In the genomic region with DNA sequence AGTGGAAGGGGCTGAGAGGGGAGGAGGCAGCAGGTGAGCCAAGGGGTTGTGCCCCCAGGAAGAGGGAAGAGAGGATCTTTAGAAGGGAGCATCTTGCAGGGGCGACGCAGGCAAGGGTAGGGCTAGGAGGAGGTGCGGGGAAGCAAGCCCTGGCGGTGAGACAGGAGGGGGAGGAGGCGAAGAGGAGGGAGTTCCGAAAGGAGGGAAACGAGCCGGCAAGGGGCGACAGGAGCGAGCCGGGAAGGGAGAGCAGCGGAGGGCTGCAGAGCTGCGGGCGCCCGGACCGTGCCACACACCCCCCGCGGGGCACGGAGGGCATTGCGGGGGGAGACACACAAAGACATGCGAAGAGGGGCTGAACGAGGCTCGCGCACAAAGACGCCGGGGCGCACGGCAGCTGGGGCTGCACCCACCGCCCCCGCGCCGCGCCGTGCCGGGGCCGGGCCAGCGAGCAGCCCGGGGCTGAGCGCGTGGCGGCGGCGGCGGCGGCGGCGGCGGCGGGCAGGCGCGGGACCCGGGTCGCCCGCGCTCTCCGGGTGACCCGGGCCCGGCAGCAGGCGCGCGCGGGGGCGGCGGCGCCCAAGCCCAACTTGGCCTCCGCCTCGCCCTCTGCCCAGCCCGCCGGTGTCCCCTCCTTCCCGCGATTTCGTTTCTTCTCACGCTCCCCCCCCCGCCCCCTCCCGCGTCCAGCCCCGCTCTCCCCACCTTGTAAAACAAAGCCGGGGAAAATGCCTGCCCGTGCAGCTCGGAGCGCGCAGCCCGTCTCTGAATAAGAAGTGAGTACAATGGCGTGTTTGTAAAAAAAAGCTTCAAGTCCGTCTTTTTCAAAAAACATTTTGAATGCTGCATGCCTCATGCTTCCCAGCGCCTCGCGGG, we compare ENCODE assay signal across 9 cellular contexts. TPM values are rescaled to one million over a fixed set of nuclear protein-coding genes. Genes with fewer than 3 reads are reported as not detected.
DNase-seq lines count a peak whose midpoint lies in the region; ATAC-seq and TF ChIP-seq lines count a peak whose summit lies in the region.
"Had no signal": no experiment of that assay in that cellular context is flagged by ENCODE, and none has a peak within 500 bp of the region (broad histone marks: within the 10 kb centered on the region; RNA-seq: fewer than 3 reads in every experiment).

A gene with protein sequence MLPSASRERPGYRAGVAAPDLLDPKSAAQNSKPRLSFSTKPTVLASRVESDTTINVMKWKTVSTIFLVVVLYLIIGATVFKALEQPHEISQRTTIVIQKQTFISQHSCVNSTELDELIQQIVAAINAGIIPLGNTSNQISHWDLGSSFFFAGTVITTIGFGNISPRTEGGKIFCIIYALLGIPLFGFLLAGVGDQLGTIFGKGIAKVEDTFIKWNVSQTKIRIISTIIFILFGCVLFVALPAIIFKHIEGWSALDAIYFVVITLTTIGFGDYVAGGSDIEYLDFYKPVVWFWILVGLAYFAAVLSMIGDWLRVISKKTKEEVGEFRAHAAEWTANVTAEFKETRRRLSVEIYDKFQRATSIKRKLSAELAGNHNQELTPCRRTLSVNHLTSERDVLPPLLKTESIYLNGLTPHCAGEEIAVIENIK (plus strand): TSS at position 206 of the 876 bp plus-strand sequence. CDS start 649 bp downstream, at position 855.

- peaks cover 3 to 6% of the 10 kb centered on the region in 2 experiments; a peak in 1 of 4 replicates for H3K79me1 ChIP-seq in IMR-90 (ENCODE audit: low read depth in 1 of 2, low read length in 2 of 2)

- H3K9me3 ChIP-seq in CD8-positive, alpha-beta T cell (ENCODE audit: low read length), result no peaks in the 10 kb centered on the region
- no peaks in the 10 kb centered on the region for H3K9me3 ChIP-seq in IMR-90 (ENCODE audit: control insufficient read depth, insufficient read depth, low read length)
- no peaks in the 10 kb centered on the region for H3K9me3 ChIP-seq in colonic mucosa

- peak within 1 kb of the TSS; percentile 93 for H2AFZ ChIP-seq in IMR-90 (replicated peaks; ENCODE audit: low read length, poor library complexity)

- H4K5ac ChIP-seq in IMR-90 (ENCODE audit: low read depth, low read length), result peak within 1 kb of the TSS; percentile 44

- peak within 1 kb of the TSS; percentile 59 for H2BK120ac ChIP-seq in IMR-90 (ENCODE audit: low read depth, low read length)

- dilution Hi-C loops in IMR-90 (cut with HindIII; ENCODE audit: low sequenced_read_pairs, unreplicated experiment), result no loop called here

- BruUV-seq in IMR-90 (replicated peaks; lab: Mats Ljungman, UMichigan), result no TSS peak

- H2AK5ac ChIP-seq in IMR-90 (ENCODE audit: low read depth, low read length), result peak within 1 kb of the TSS; percentile 29

- H3K18ac ChIP-seq in IMR-90 (ENCODE audit: low read depth, low read length), result peak within 1 kb of the TSS; percentile 49; the same call in 1 of the 2 replicates

- peak within 1 kb of the TSS; percentile 61 for H2BK15ac ChIP-seq in IMR-90 (ENCODE audit: low read depth, low read length)

- no peaks in the 10 kb centered on the region for H3K9me3 Mint-ChIP-seq in CD8-positive, alpha-beta T cell
- no peaks in the 10 kb centered on the region for H3K9me3 Mint-ChIP-seq in nephron
- H3K9me3 Mint-ChIP-seq: dendritic cell treated with granulocyte-macrophage colony-stimulating factor and Interleukin-4, amounts not matched to agents 40 ng/mL and 50 ng/mL, for 4 days had no signal

- H2BK5ac ChIP-seq in IMR-90 (ENCODE audit: low read depth, low read length, poor library complexity, severe bottlenecking), result peak within 1 kb of the TSS; percentile 4

- peak within 1 kb of the TSS; percentile 98 for H3K4me2 ChIP-seq in IMR-90 (ENCODE audit: low read depth, low read length)

- H2AK9ac ChIP-seq in IMR-90 (replicated peaks; ENCODE audit: low read depth, low read length, poor library complexity), result peak within 1 kb of the TSS; percentile 76

- DNase-seq in CD8-positive, alpha-beta T cell, result no peak
- DNase-seq in IMR-90 (peak; percentile 52), colonic mucosa (no peak), GM19240 (ENCODE audit: insufficient read length, low spot score) (no peak), NCI-H128 (lab: John Stamatoyannopoulos, UW; ENCODE audit: unreplicated experiment) (no peak)
- no peak for DNase-seq in stimulated activated CD4-positive, alpha-beta T cell treated with anti-CD3 and anti-CD28 coated beads, Interleukin-2, amount 100 ng/mL, for 48 hours
- DNase-seq in activated CD4-positive, CD25-positive, alpha-beta regulatory T cell treated with anti-CD3 and anti-CD28 coated beads, Interleukin-2, amount 50 U/mL, for 72 hours, result no peak

- TF ChIP-seq RAD21 in IMR-90 (IDR thresholded peaks at IDR 0.05; ENCODE audit: low read length), result no peak

- H4K91ac ChIP-seq in IMR-90 (ENCODE audit: insufficient read depth, low read depth, low read length), result peak within 1 kb of the TSS; percentile 44

- peak within 1 kb of the TSS; percentile 33 for H3K4me3 Mint-ChIP-seq in CD8-positive, alpha-beta T cell
- peak within 1 kb of the TSS; percentile 86 to 91 (median 88) for H3K4me3 Mint-ChIP-seq in nephron
- H3K4me3 Mint-ChIP-seq: dendritic cell treated with granulocyte-macrophage colony-stimulating factor and Interleukin-4, amounts not matched to agents 40 ng/mL and 50 ng/mL, for 4 days had no signal

- no peak within 1 kb of the TSS for H3K27ac ChIP-seq in CD8-positive, alpha-beta T cell (ENCODE audit: low read depth, low read length)
- H3K27ac ChIP-seq in IMR-90 (ENCODE audit: insufficient read depth, low read length) (peak within 1 kb of the TSS; percentile 39; the same call in 1 of the 2 replicates), colonic mucosa (no peak within 1 kb of the TSS)

- no peaks in the 10 kb centered on the region for H3K36me3 ChIP-seq in CD8-positive, alpha-beta T cell (ENCODE audit: insufficient read depth, low read length)
- H3K36me3 ChIP-seq in IMR-90 (ENCODE audit: control insufficient read depth, insufficient read depth, low read length), result no peaks in the 10 kb centered on the region
- H3K36me3 ChIP-seq in colonic mucosa, result no peaks in the 10 kb centered on the region

- H3K4ac ChIP-seq in IMR-90 (ENCODE audit: low read depth, low read length), result peak within 1 kb of the TSS; percentile 58

- peak within 1 kb of the TSS; percentile 73 for H3K9ac ChIP-seq in IMR-90 (ENCODE audit: low read depth, low read length)
- H3K9ac ChIP-seq in colonic mucosa (ENCODE audit: low read depth in 2 of 2, low read length in 2 of 2), result no peak within 1 kb of the TSS

- 0% methylated on average over 26 of the region's 88 CpGs; no CpG with 5 or more reads in 1 of the 2 experiments for WGBS in IMR-90 (ENCODE audit: extremely low coverage in 2 of 2, insufficient read length in 1 of 2), 2 experiments

- H3K56ac ChIP-seq in IMR-90 (ENCODE audit: extremely low read depth, insufficient read depth, low read length), result peak within 1 kb of the TSS; percentile 47

- H3K4me1 Mint-ChIP-seq in CD8-positive, alpha-beta T cell (ENCODE audit: low read depth), result peaks cover 8% of the 10 kb centered on the region
- H3K4me1 Mint-ChIP-seq in nephron, result peaks cover 10% of the 10 kb centered on the region

- peaks cover 5% of the 10 kb centered on the region for H3K27me3 ChIP-seq in CD8-positive, alpha-beta T cell (ENCODE audit: insufficient read depth, low read length)
- H3K27me3 ChIP-seq in IMR-90 (ENCODE audit: control insufficient read depth, insufficient read depth, low read length) (peaks cover 4% of the 10 kb centered on the region; the same call in 1 of the 2 replicates), colonic mucosa (peaks cover 24% of the 10 kb centered on the region)

- intact Hi-C loops in CD8-positive, alpha-beta T cell (cut with DNase I, micrococcal nuclease), result no loop called here
- intact Hi-C loops in IMR-90 (cut with micrococcal nuclease) (loop anchor here (2.0 to 5.0 kb wide), 4 partner anchors 125 to 445 kb away; no protein-coding TSS in a partner anchor), colonic mucosa (cut with DNase I) (no loop called here)

- H3K27ac Mint-ChIP-seq in CD8-positive, alpha-beta T cell, result no peak within 1 kb of the TSS
- H3K27ac Mint-ChIP-seq in nephron, result peak within 1 kb of the TSS in 1 of 3 experiments; percentile 42
- H3K27ac Mint-ChIP-seq: dendritic cell treated with granulocyte-macrophage colony-stimulating factor and Interleukin-4, amounts not matched to agents 40 ng/mL and 50 ng/mL, for 4 days had no signal

- peak within 1 kb of the TSS; percentile 76 for H3K23ac ChIP-seq in IMR-90 (ENCODE audit: low read depth, low read length)

- no peaks in the 10 kb centered on the region for H3K4me1 ChIP-seq in CD8-positive, alpha-beta T cell (ENCODE audit: insufficient read depth, low read length)
- peaks cover 2% of the 10 kb centered on the region; the same call in 1 of the 2 replicates for H3K4me1 ChIP-seq in IMR-90 (ENCODE audit: control insufficient read depth, insufficient read depth, low read length)
- H3K4me1 ChIP-seq in colonic mucosa, result no peaks in the 10 kb centered on the region

- CTCF ChIA-PET in CD8-positive, alpha-beta T cell (lab: Charles Lee), result no interaction called here
- CTCF ChIA-PET in IMR-90 (lab: Yijun Ruan, JAX), result no interaction called here

- H2BK20ac ChIP-seq in IMR-90 (ENCODE audit: low read depth, low read length), result peak within 1 kb of the TSS; percentile 26; the same call in 1 of the 2 replicates

- H3K27me3 Mint-ChIP-seq in CD8-positive, alpha-beta T cell (ENCODE audit: low read depth), result peaks cover 43% of the 10 kb centered on the region
- H3K27me3 Mint-ChIP-seq in nephron (ENCODE audit: low read depth), result peaks cover 77% of the 10 kb centered on the region

- no peak for ATAC-seq in CD8-positive, alpha-beta T cell
- ATAC-seq in IMR-90 (ENCODE audit: low read depth), result peak; percentile 76

- TF ChIP-seq CTCF in CD8-positive, alpha-beta T cell (IDR thresholded peaks at IDR 0.05), result no peak
- TF ChIP-seq CTCF in IMR-90 (conservative IDR thresholded peaks at IDR 0.05; ENCODE audit: low read depth, low read length) (no peak), colonic mucosa (IDR thresholded peaks at IDR 0.05) (no peak), nephron (IDR thresholded peaks at IDR 0.05; ENCODE audit: unreplicated experiment in 3 of 3) (no peak)

- H3K9me1 ChIP-seq in IMR-90 (ENCODE audit: insufficient read depth, low read length), result no peaks in the 10 kb centered on the region

- no peak for TF ChIP-seq POLR2A in IMR-90 (IDR thresholded peaks at IDR 0.05; ENCODE audit: low read depth, low read length)

- no peaks in the 10 kb centered on the region for H4K20me1 ChIP-seq in IMR-90 (ENCODE audit: insufficient read depth, low read length)

- no peaks in the 10 kb centered on the region for H3K36me3 Mint-ChIP-seq in CD8-positive, alpha-beta T cell
- no peaks in the 10 kb centered on the region for H3K36me3 Mint-ChIP-seq in nephron (ENCODE audit: low read depth)

- POLR2A ChIA-PET in CD8-positive, alpha-beta T cell (lab: Charles Lee), result no interaction called here
- POLR2A ChIA-PET in IMR-90 (lab: Charles Lee; ENCODE audit: unreplicated experiment), result no interaction called here

- peak within 1 kb of the TSS; percentile 40 for H3K14ac ChIP-seq in IMR-90 (replicated peaks; ENCODE audit: low read depth, low read length)

- no peak within 1 kb of the TSS for H3K4me3 ChIP-seq in CD8-positive, alpha-beta T cell (ENCODE audit: low read depth, low read length)
- H3K4me3 ChIP-seq in IMR-90 (ENCODE audit: insufficient read depth, low read depth, low read length) (peak within 1 kb of the TSS; percentile 85), colonic mucosa (peak within 1 kb of the TSS; percentile 19)

- in situ Hi-C loops in IMR-90 (cut with MboI; ENCODE audit: low sequenced_read_pairs), result no loop called here

- H4K8ac ChIP-seq in IMR-90 (ENCODE audit: low read depth in 2 of 2, low read length in 2 of 2), result peak within 1 kb of the TSS; percentile 59 to 77; a peak in 3 of 4 replicates

RNA-seq across cellular contexts. Expression of the gene that starts here (rescaled TPM):
- total RNA-seq in CD8-positive, alpha-beta T cell, result not detected
- total RNA-seq in IMR-90 (2012; rRNA removed) (86.9 TPM in 2 replicates), colonic mucosa (under 1 TPM; 0.17 to 0.56 TPM)
- 41.3 and 45.9 TPM in 2 replicates for polyA plus RNA-seq in IMR-90 (2012; rRNA removed)
- 10.0 and 15.0 TPM in 2 replicates for polyA plus RNA-seq in IMR-90 (2012; cell fraction: cytosol; rRNA removed)
- 4.6 and 15.1 TPM in 2 replicates for polyA plus RNA-seq in IMR-90 (2012; cell fraction: nucleus; rRNA removed; ENCODE audit: low replicate concordance)

Comparison
In these comparisons a context has a peak if more than half of its experiments do, and no peak if none do; other contexts are left out.
1. RNA of the gene that starts here (total RNA-seq): 86.9 TPM in IMR-90; 0.17 to 0.56 TPM in colonic mucosa and not detected in CD8-positive, alpha-beta T cell; every median in the first group is over 10 times any median in the second.